Comparison of ENCODE assay signal across 7 cellular contexts in the genomic region with DNA sequence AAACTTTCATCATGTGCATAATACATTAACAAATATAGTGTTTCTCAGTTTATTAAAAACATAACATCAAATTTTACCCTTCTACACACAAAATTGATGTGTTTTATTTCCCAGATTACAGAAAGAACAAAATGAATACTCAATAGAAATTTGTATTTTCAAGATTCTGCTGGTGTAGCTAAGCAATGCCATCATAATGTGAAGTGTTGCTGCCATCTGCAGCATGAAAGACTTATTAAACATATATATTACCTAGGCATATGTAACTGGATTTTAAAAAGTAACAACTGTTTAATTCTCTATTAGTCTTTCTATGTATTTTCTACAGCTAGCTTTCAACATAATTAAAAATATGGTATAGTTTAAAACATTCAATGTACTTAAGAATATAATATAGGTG. TPM values are rescaled to one million over a fixed set of nuclear protein-coding genes. Genes with fewer than 3 reads are reported as not detected.
DNase-seq lines count a peak whose midpoint lies in the region; ATAC-seq, FAIRE-seq and TF ChIP-seq lines count a peak whose summit lies in the region.

No MANE protein-coding gene starts in this region.

- no peaks in the 10 kb centered on the region for H3K9me1 ChIP-seq in endothelial cell of umbilical vein (replicated peaks; ENCODE audit: control insufficient read depth, extremely low read depth, insufficient read depth, low read length)

- no peak for TF ChIP-seq POLR2A in endothelial cell of umbilical vein (IDR thresholded peaks at IDR 0.05; ENCODE audit: low read depth, low read length)
- no peak for TF ChIP-seq POLR2A in ovary (IDR thresholded peaks at IDR 0.05)

- peak; percentile 72 for TF ChIP-seq RAD21 in SK-N-SH (IDR thresholded peaks at IDR 0.05; ENCODE audit: low read length)

- intact Hi-C loops in endothelial cell of umbilical vein (cut with micrococcal nuclease), result loop anchor here (1.0 to 2.0 kb wide), 7 partner anchors 33 to 801 kb away; a partner anchor contains a TSS
- intact Hi-C loops in ovary (cut with DNase I), result loop anchor here in 2 of 4 donors (10.0 kb wide), 2 partner anchors 243 to 513 kb away; no protein-coding TSS in a partner anchor

- H3K4me1 ChIP-seq in SK-N-SH (ENCODE audit: control insufficient read depth in 1 of 2, insufficient read depth in 2 of 2, low read depth in 1 of 2, low read length in 1 of 2) (no peaks in the 10 kb centered on the region), endothelial cell of umbilical vein (ENCODE audit: control insufficient read depth, extremely low read depth, insufficient read depth, low read length) (no peaks in the 10 kb centered on the region), ovary (ENCODE audit: insufficient read depth) (no peaks in the 10 kb centered on the region)

- no peak overlapping the region for H3K9ac ChIP-seq in SK-N-SH
- H3K9ac ChIP-seq in endothelial cell of umbilical vein (replicated peaks; ENCODE audit: extremely low read depth, insufficient read depth, low read length), result no peak overlapping the region

- H3K27ac ChIP-seq in SK-N-SH (ENCODE audit: low read depth in 2 of 2, low read length in 1 of 2) (no peak overlapping the region), endothelial cell of umbilical vein (ENCODE audit: insufficient read depth, low read depth, low read length) (no peak overlapping the region), ovary (no peak overlapping the region)

- H3K9me3 ChIP-seq in SK-N-SH (no peaks in the 10 kb centered on the region), endothelial cell of umbilical vein (replicated peaks; ENCODE audit: control insufficient read depth, insufficient read depth, low read length) (no peaks in the 10 kb centered on the region), ovary (no peaks in the 10 kb centered on the region)

- H3K36me3 ChIP-seq in SK-N-SH (replicated peaks in 1 of 2; ENCODE audit: control insufficient read depth in 1 of 2, insufficient read depth in 2 of 2, low read length in 1 of 2) (no peaks in the 10 kb centered on the region), endothelial cell of umbilical vein (ENCODE audit: control insufficient read depth in 2 of 2, extremely low read depth in 1 of 2, insufficient read depth in 2 of 2, low read length in 2 of 2) (no peaks in the 10 kb centered on the region), ovary (no peaks in the 10 kb centered on the region)

- POLR2A ChIA-PET in SK-N-SH (lab: Yijun Ruan, JAX), result no interaction called here
- POLR2A ChIA-PET in endothelial cell of umbilical vein (lab: Charles Lee), result interaction anchor here (0.7 kb wide), 1 partner anchor 13 kb away, joined by 3 read pairs; no protein-coding TSS in a partner anchor

- dilution Hi-C loops in endothelial cell of umbilical vein (cut with MboI; ENCODE audit: extremely low pct_ligation_motif_present, low sequenced_read_pairs), result no loop called here

- TF ChIP-seq EP300 in SK-N-SH (IDR thresholded peaks at IDR 0.05; ENCODE audit: borderline replicate concordance in 1 of 2, low read depth in 1 of 2, low read length in 1 of 2) (no peak), ovary (IDR thresholded peaks at IDR 0.05) (no peak)

- FAIRE-seq in endothelial cell of umbilical vein (lab: Jason Lieb, UNC), result peak; percentile 72

- BruUV-seq in endothelial cell of umbilical vein (replicated peaks; lab: Mats Ljungman, UMichigan), result no TSS peak

- no peaks in the 10 kb centered on the region for H3F3A ChIP-seq in SK-N-SH (replicated peaks; ENCODE audit: insufficient read depth)

- H3K4me2 ChIP-seq in SK-N-SH, result no peak overlapping the region
- H3K4me2 ChIP-seq in endothelial cell of umbilical vein (ENCODE audit: insufficient read depth, low read length), result no peak overlapping the region

- H2AFZ ChIP-seq in SK-N-SH (ENCODE audit: low read depth) (no peak overlapping the region), endothelial cell of umbilical vein (ENCODE audit: low read depth, low read length) (no peak overlapping the region)

- H3K4me3 ChIP-seq in SK-N-SH (ENCODE audit: low read depth in 2 of 2, low read length in 1 of 2) (no peak overlapping the region), endothelial cell of umbilical vein (replicated peaks in 1 of 3; ENCODE audit: insufficient read depth in 1 of 3, low read depth in 1 of 3, low read length in 3 of 3) (no peak overlapping the region), ovary (no peak overlapping the region)

- ATAC-seq in GM18511 (IDR thresholded peaks at IDR 0.05; ENCODE audit: unreplicated experiment) (peak; percentile 72), HG03520 (IDR thresholded peaks at IDR 0.05; ENCODE audit: unreplicated experiment) (peak; percentile 64), GM19455 (IDR thresholded peaks at IDR 0.05; ENCODE audit: unreplicated experiment) (no peak)

- DNase-seq in COLO829 (ENCODE audit: low spot score) (peak; percentile 23), SK-N-SH (peak; percentile 1), endothelial cell of umbilical vein (ENCODE audit: low read depth, low spot score) (peak; percentile 76), ovary (peak in 3 of 5 donors; percentile 14 to 58 (median 35))

- TF ChIP-seq CTCF in SK-N-SH (IDR thresholded peaks at IDR 0.05) (peak; percentile 69), endothelial cell of umbilical vein (IDR thresholded peaks at IDR 0.05; ENCODE audit: extremely low read depth in 1 of 2, insufficient read depth in 1 of 2, low read depth in 1 of 2, low read length in 2 of 2) (peak in 1 of 2 donors; percentile 8), ovary (IDR thresholded peaks at IDR 0.05) (peak in 2 of 3 donors; percentile 43 to 65)

- H4K20me1 ChIP-seq in SK-N-SH (ENCODE audit: insufficient read depth) (no peaks in the 10 kb centered on the region), endothelial cell of umbilical vein (replicated peaks; ENCODE audit: control insufficient read depth, extremely low read depth, insufficient read depth, low read length) (no peaks in the 10 kb centered on the region)

- CTCF ChIA-PET in SK-N-SH (lab: Yijun Ruan, JAX) (interaction anchor here (0.6 to 2.0 kb wide), 11 partner anchors 9 to 520 kb away, joined by 3 to 10 read pairs (median 5); no protein-coding TSS in a partner anchor), endothelial cell of umbilical vein (lab: Charles Lee) (interaction anchor here (0.6 to 2.5 kb wide), 52 partner anchors 9 to 810 kb away, joined by 3 to 98 read pairs (median 5); a partner anchor contains a TSS)

- H3K27me3 ChIP-seq in SK-N-SH (ENCODE audit: insufficient read depth), result no peaks in the 10 kb centered on the region; the same call in 1 of the 2 replicates
- H3K27me3 ChIP-seq in endothelial cell of umbilical vein (ENCODE audit: control insufficient read depth in 2 of 2, insufficient read depth in 2 of 2, low read length in 2 of 2), result no peaks in the 10 kb centered on the region
- H3K27me3 ChIP-seq in ovary, result no peaks in the 10 kb centered on the region

- no peaks in the 10 kb centered on the region for H3K9me2 ChIP-seq in SK-N-SH

- H3K79me2 ChIP-seq in SK-N-SH (ENCODE audit: insufficient read depth) (no peaks in the 10 kb centered on the region), endothelial cell of umbilical vein (ENCODE audit: control insufficient read depth, insufficient read depth, low read length) (no peaks in the 10 kb centered on the region)

TF ChIP-seq in SK-N-SH, 30 proteins besides CTCF, POLR2A, EP300 and RAD21 (continues in another document):
- TF ChIP-seq SMC3 (IDR thresholded peaks at IDR 0.05; ENCODE audit: low read depth, low read length), result peak; percentile 43
- no peak for TF ChIP-seq MXI1 (IDR thresholded peaks at IDR 0.05; ENCODE audit: low read depth, low read length)
- no peak for TF ChIP-seq TEAD4 (IDR thresholded peaks at IDR 0.05; ENCODE audit: borderline replicate concordance, insufficient read depth)

TF ChIP-seq in endothelial cell of umbilical vein, 7 proteins besides CTCF, POLR2A, EP300 and RAD21 (continues in another document):
- TF ChIP-seq EZH2 (IDR thresholded peaks at IDR 0.05; ENCODE audit: borderline replicate concordance, low read depth, low read length, severe bottlenecking), result no peak
- TF ChIP-seq, protein P1, sequence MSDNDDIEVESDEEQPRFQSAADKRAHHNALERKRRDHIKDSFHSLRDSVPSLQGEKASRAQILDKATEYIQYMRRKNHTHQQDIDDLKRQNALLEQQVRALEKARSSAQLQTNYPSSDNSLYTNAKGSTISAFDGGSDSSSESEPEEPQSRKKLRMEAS (IDR thresholded peaks at IDR 0.05; ENCODE audit: insufficient read depth, insufficient read length), result no peak
- TF ChIP-seq JUN (IDR thresholded peaks at IDR 0.05; ENCODE audit: borderline replicate concordance, insufficient read depth, insufficient read length, low read depth), result no peak
- no peak for TF ChIP-seq FOS (IDR thresholded peaks at IDR 0.05; ENCODE audit: borderline replicate concordance, insufficient read depth, low read length)
- no peak for TF ChIP-seq POLR2AphosphoS5 (IDR thresholded peaks at IDR 0.05; ENCODE audit: insufficient read depth, low read depth, low read length)

RNA-seq across cellular contexts. Expression of a gene that starts 27.5 kb away (rescaled TPM):
- not detected in 2 replicates for polyA plus RNA-seq in SK-N-SH (2012; rRNA removed)
- not detected in 2 replicates for polyA plus RNA-seq in SK-N-SH (2012; cell fraction: cytosol; rRNA removed)
- not detected in 2 replicates for polyA plus RNA-seq in SK-N-SH (2012; cell fraction: nucleus; rRNA removed)
- not detected in 2 replicates for total RNA-seq in endothelial cell of umbilical vein
- polyA plus RNA-seq in endothelial cell of umbilical vein, result not detected in 2 replicates
- polyA plus RNA-seq in endothelial cell of umbilical vein (2011; cell fraction: cytosol; rRNA removed), result not detected in 2 replicates
- not detected in 2 replicates for polyA plus RNA-seq in endothelial cell of umbilical vein (2011; cell fraction: nucleus; rRNA removed)
- polyA plus RNA-seq in endothelial cell of umbilical vein (2012), result not detected in 2 replicates
- not detected in 2 replicates for polyA minus RNA-seq in endothelial cell of umbilical vein
- polyA minus RNA-seq in endothelial cell of umbilical vein (2011; cell fraction: cytosol; rRNA and poly(A)+ RNA removed), result not detected
- not detected in 2 replicates for polyA minus RNA-seq in endothelial cell of umbilical vein (2011; cell fraction: nucleus; rRNA and poly(A)+ RNA removed)
- total RNA-seq in ovary, result not detected
- polyA plus RNA-seq in ovary, result not detected

RNA-seq across cellular contexts. Expression of a gene that starts 33.3 kb away (rescaled TPM):
- polyA plus RNA-seq in SK-N-SH (2012; rRNA removed) (10.7 and 10.9 TPM in 2 replicates), endothelial cell of umbilical vein (53.2 and 55.5 TPM in 2 replicates), ovary (10 to 100 TPM; 56.6 to 63.9 TPM)
- polyA plus RNA-seq in SK-N-SH (2012; cell fraction: cytosol; rRNA removed), result 10.2 and 12.3 TPM in 2 replicates
- 7.8 and 9.8 TPM in 2 replicates for polyA plus RNA-seq in SK-N-SH (2012; cell fraction: nucleus; rRNA removed)
- total RNA-seq in endothelial cell of umbilical vein (65.6 and 78.7 TPM in 2 replicates), ovary (100 to 1,000 TPM in 5 of 7 donors, 10 to 100 TPM in 2; 74.4 to 156 (median 117) TPM)
- polyA plus RNA-seq in endothelial cell of umbilical vein (2011; cell fraction: cytosol; rRNA removed), result 63.2 and 63.4 TPM in 2 replicates
- polyA plus RNA-seq in endothelial cell of umbilical vein (2011; cell fraction: nucleus; rRNA removed), result 62.3 and 69.2 TPM in 2 replicates
- 42.6 and 42.7 TPM in 2 replicates for polyA plus RNA-seq in endothelial cell of umbilical vein (2012)
- 50.7 and 51.6 TPM in 2 replicates for polyA minus RNA-seq in endothelial cell of umbilical vein
- 21.2 TPM for polyA minus RNA-seq in endothelial cell of umbilical vein (2011; cell fraction: cytosol; rRNA and poly(A)+ RNA removed)
- polyA minus RNA-seq in endothelial cell of umbilical vein (2011; cell fraction: nucleus; rRNA and poly(A)+ RNA removed), result 145 and 179 TPM in 2 replicates

Comparison
In these comparisons a context has a peak if more than half of its experiments do, and no peak if none do; other contexts are left out.
1. DNase-seq: peak in every context shown above with its lines; median percentile 76 in endothelial cell of umbilical vein; 35 in ovary; 23 in COLO829; 1 in SK-N-SH.